ENCODE assay signal across 14 cellular contexts in the genomic region with DNA sequence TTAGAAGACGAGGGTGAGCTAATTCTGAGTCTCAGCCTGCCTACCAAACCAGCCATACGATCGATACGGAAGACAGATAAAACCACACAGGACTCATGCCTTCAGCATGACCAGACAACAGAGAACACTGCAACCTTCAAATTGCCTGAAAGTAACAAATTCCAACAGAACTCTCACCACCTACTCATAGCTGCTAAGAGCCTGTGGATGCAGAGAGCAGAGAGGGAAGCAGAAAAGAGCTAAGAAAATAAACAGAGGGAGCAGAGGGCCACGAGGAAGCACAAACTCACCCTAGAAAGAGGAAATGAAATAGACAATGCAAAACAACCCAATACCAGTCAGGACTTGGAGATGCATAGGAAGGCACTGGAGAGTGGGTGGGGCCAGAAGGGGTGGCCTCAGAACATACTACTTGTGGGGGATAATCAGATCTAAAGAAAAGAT.
DNase-seq lines count a peak whose midpoint lies in the region; ATAC-seq and TF ChIP-seq lines count a peak whose summit lies in the region.
"Had no signal": no experiment of that assay in that cellular context is flagged by ENCODE, and none has a peak within 500 bp of the region (broad histone marks: within the 10 kb centered on the region; RNA-seq: fewer than 3 reads in every experiment).

No MANE protein-coding gene starts in this region.

- TF ChIP-seq POLR2A in transverse colon (IDR thresholded peaks at IDR 0.05) = no peak

- TF ChIP-seq EP300 in transverse colon (IDR thresholded peaks at IDR 0.05; ENCODE audit: low read depth) = no peak

- H3K27ac Mint-ChIP-seq in chondrocyte (ENCODE audit: unreplicated experiment) = peak overlapping the region; percentile 65
- H3K27ac Mint-ChIP-seq: activated naive CD4-positive, alpha-beta T cell treated with anti-CD3 and anti-CD28 coated beads, Interleukin-2, amount 50 U/mL, for 24 hours; CD14-positive monocyte; neural progenitor cell; T-helper 1 cell treated with Interleukin-12 subunit alpha and Interleukin-12 subunit beta and Interleukin-4 antibody, amounts not matched to agents 30 μg/mL and 1 μg/mL, for 36 hours had no signal

- peaks cover 38% of the 10 kb centered on the region for H3K4me1 Mint-ChIP-seq in chondrocyte (ENCODE audit: low read depth)
- H3K4me1 Mint-ChIP-seq: activated naive CD4-positive, alpha-beta T cell treated with anti-CD3 and anti-CD28 coated beads, Interleukin-2, amount 50 U/mL, for 24 hours; CD14-positive monocyte had no signal

- TF ChIP-seq CTCF in AG10803 (conservative IDR thresholded peaks at IDR 0.05; ENCODE audit: low read length) (no peak), chondrocyte (IDR thresholded peaks at IDR 0.05) (no peak), transverse colon (IDR thresholded peaks at IDR 0.05) (no peak), left lung (IDR thresholded peaks at IDR 0.05) (no peak)

- 53 to 55% methylated on average over 3 to 5 of the region's 5 CpGs for WGBS in transverse colon (ENCODE audit: low coverage in 1 of 2), 2 donors

- peak; percentile 87 for ATAC-seq in GM21390 (IDR thresholded peaks at IDR 0.05; ENCODE audit: unreplicated experiment)
- ATAC-seq in HG03521 (IDR thresholded peaks at IDR 0.05; ENCODE audit: unreplicated experiment) = peak; percentile 80
- ATAC-seq in left lung = no peak

- intact Hi-C loops in transverse colon (cut with DNase I; ENCODE audit: low total_unique reads) (no loop called here), left lung (cut with DNase I) (no loop called here)

- H3K27me3 Mint-ChIP-seq in chondrocyte (ENCODE audit: low read depth) = no peaks in the 10 kb centered on the region
- H3K27me3 Mint-ChIP-seq: activated naive CD4-positive, alpha-beta T cell treated with anti-CD3 and anti-CD28 coated beads, Interleukin-2, amount 50 U/mL, for 24 hours had no signal

- H3K4me3 ChIP-seq in AG10803 (ENCODE audit: low read length) (no peak overlapping the region), transverse colon (no peak overlapping the region), left lung (no peak overlapping the region)
- H3K4me3 ChIP-seq: neural progenitor cell had no signal

- DNase-seq in AG10803 (ENCODE audit: low read depth) = peak; percentile 71
- DNase-seq in chondrocyte (ENCODE audit: low spot score) = no peak
- DNase-seq in NCI-H748 treated with DMSO at 0.1 percent for 48 hours (lab: John Stamatoyannopoulos, UW) = no peak
- no peak for DNase-seq in transverse colon
- DNase-seq in UCSD-AML1 (lab: John Stamatoyannopoulos, UW; ENCODE audit: unreplicated experiment) = no peak
- no peak for DNase-seq in left lung
- DNase-seq: foreskin melanocyte, NCI-H1105 had no signal

- peaks cover 11% of the 10 kb centered on the region for H3K9me3 Mint-ChIP-seq in chondrocyte (ENCODE audit: low read depth)

- H3K36me3 ChIP-seq in transverse colon (no peaks in the 10 kb centered on the region), left lung (no peaks in the 10 kb centered on the region)
- H3K36me3 ChIP-seq: neural progenitor cell had no signal

- H3K9me3 ChIP-seq in transverse colon = no peaks in the 10 kb centered on the region
- H3K9me3 ChIP-seq in left lung = no peaks in the 10 kb centered on the region

- H3K36me3 Mint-ChIP-seq in chondrocyte (ENCODE audit: low read depth) = no peaks in the 10 kb centered on the region
- H3K36me3 Mint-ChIP-seq: activated naive CD4-positive, alpha-beta T cell treated with anti-CD3 and anti-CD28 coated beads, Interleukin-2, amount 50 U/mL, for 24 hours; CD14-positive monocyte; neural progenitor cell had no signal

- H3K4me3 Mint-ChIP-seq in chondrocyte (ENCODE audit: unreplicated experiment) = peak overlapping the region; percentile 5
- H3K4me3 Mint-ChIP-seq: activated naive CD4-positive, alpha-beta T cell treated with anti-CD3 and anti-CD28 coated beads, Interleukin-2, amount 50 U/mL, for 24 hours; CD14-positive monocyte; neural progenitor cell; T-helper 1 cell treated with Interleukin-12 subunit alpha and Interleukin-12 subunit beta and Interleukin-4 antibody, amounts not matched to agents 30 μg/mL and 1 μg/mL, for 36 hours had no signal

- in situ Hi-C loops in transverse colon (cut with MboI; ENCODE audit: low pct_ligation_motif_present in 1 of 4, low pct_unique_long_range_greater_than_20kb in 1 of 4, low sequenced_read_pairs in 3 of 4) = no loop called here

- H3K4me1 ChIP-seq in transverse colon = no peaks in the 10 kb centered on the region
- H3K4me1 ChIP-seq in left lung = no peaks in the 10 kb centered on the region
- H3K4me1 ChIP-seq: neural progenitor cell had no signal

- H3K27me3 ChIP-seq in transverse colon = no peaks in the 10 kb centered on the region
- no peaks in the 10 kb centered on the region for H3K27me3 ChIP-seq in left lung
- H3K27me3 ChIP-seq: neural progenitor cell had no signal

- H3K27ac ChIP-seq in transverse colon = no peak overlapping the region
- H3K27ac ChIP-seq in left lung = no peak overlapping the region
- H3K27ac ChIP-seq: neural progenitor cell had no signal
